16 cellular contexts compared by ENCODE assay signal in the genomic region with DNA sequence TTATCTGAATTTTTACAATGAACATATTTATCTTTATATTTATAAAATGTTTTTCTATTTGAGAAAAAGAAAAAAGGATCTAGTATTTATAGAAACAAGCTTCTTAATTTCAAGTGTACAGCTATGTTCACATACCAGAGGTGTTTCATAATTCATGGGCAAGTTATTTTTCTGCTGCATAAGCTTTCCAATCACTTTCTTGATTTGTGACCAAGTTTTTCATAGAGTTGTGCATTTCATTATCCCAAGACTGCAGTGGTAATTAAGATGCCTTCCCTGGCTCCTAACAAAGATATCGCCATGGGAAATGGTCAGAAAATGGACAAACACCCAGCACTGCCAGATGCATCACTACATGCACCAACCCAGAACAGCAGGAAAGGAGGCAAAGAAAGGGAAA.
A peak's percentile ranks its signal among the peaks of the same experiment; 100 is the strongest.
DNase-seq lines count a peak whose midpoint lies in the region; ATAC-seq and TF ChIP-seq lines count a peak whose summit lies in the region.
"Had no signal": no experiment of that assay in that cellular context is flagged by ENCODE, and none has a peak within 500 bp of the region (broad histone marks: within the 10 kb centered on the region; RNA-seq: fewer than 3 reads in every experiment).

No MANE protein-coding gene starts in this region.

- H3K36me3 Mint-ChIP-seq in CD4-positive, alpha-beta T cell (ENCODE audit: low read depth), result peaks cover 17% of the 10 kb centered on the region
- peaks cover 10% of the 10 kb centered on the region for H3K36me3 Mint-ChIP-seq in activated CD8-positive, alpha-beta T cell treated with anti-CD3 and anti-CD28 coated beads for 36 hours (ENCODE audit: low read depth)
- H3K36me3 Mint-ChIP-seq in osteocyte (ENCODE audit: unreplicated experiment), result peaks cover 14% of the 10 kb centered on the region

- intact Hi-C loops in CD4-positive, alpha-beta T cell (cut with DNase I, micrococcal nuclease), result loop anchor here in 1 of 2 experiments (5.0 to 10.0 kb wide), 2 partner anchors 68 to 125 kb away; a partner anchor contains a TSS
- intact Hi-C loops in activated CD8-positive, alpha-beta T cell treated with anti-CD3 and anti-CD28 coated beads for 36 hours (cut with micrococcal nuclease), result no loop called here

- peaks cover 59% of the 10 kb centered on the region for H3K4me1 Mint-ChIP-seq in CD4-positive, alpha-beta T cell (ENCODE audit: low read depth)
- H3K4me1 Mint-ChIP-seq in activated CD8-positive, alpha-beta T cell treated with anti-CD3 and anti-CD28 coated beads for 36 hours (ENCODE audit: low read depth), result peaks cover 40% of the 10 kb centered on the region
- H3K4me1 Mint-ChIP-seq in osteocyte (ENCODE audit: unreplicated experiment), result peaks cover 25% of the 10 kb centered on the region

- CTCF ChIA-PET in CD4-positive, alpha-beta T cell (lab: Charles Lee), result no interaction called here
- CTCF ChIA-PET in activated CD8-positive, alpha-beta T cell treated with anti-CD3 and anti-CD28 coated beads for 36 hours (lab: Charles Lee), result interaction anchor here (1.0 to 1.5 kb wide), 4 partner anchors 8 to 25 kb away, joined by 3 to 5 read pairs (median 4); no protein-coding TSS in a partner anchor

- H3K4me3 ChIP-seq in choroid plexus epithelial cell (ENCODE audit: low read depth, low read length), result no peak overlapping the region
- H3K4me3 ChIP-seq in neutrophil (ENCODE audit: low read depth in 1 of 2, low read length in 1 of 2), result no peak overlapping the region
- H3K4me3 ChIP-seq: HAP-1, Peyer's patch had no signal

- no peaks in the 10 kb centered on the region for H3K9me3 Mint-ChIP-seq in CD4-positive, alpha-beta T cell
- no peaks in the 10 kb centered on the region for H3K9me3 Mint-ChIP-seq in activated CD8-positive, alpha-beta T cell treated with anti-CD3 and anti-CD28 coated beads for 36 hours
- no peaks in the 10 kb centered on the region for H3K9me3 Mint-ChIP-seq in osteocyte (ENCODE audit: unreplicated experiment)

- H3K27me3 ChIP-seq in CD4-positive, alpha-beta T cell (ENCODE audit: control insufficient read depth, insufficient read depth, low read length), result no peaks in the 10 kb centered on the region
- H3K27me3 ChIP-seq in neutrophil, result no peaks in the 10 kb centered on the region
- H3K27me3 ChIP-seq: Peyer's patch had no signal

- H3K27ac ChIP-seq in CD4-positive, alpha-beta T cell (ENCODE audit: low read depth, low read length), result no peak overlapping the region
- peak overlapping the region; percentile 100 for H3K27ac ChIP-seq in KOPT-K1 (ENCODE audit: low read depth, low read length, poor library complexity, severe bottlenecking)
- peak overlapping the region; percentile 66 for H3K27ac ChIP-seq in neutrophil
- H3K27ac ChIP-seq: Peyer's patch had no signal

- H3K27me3 Mint-ChIP-seq in CD4-positive, alpha-beta T cell, result no peaks in the 10 kb centered on the region
- no peaks in the 10 kb centered on the region for H3K27me3 Mint-ChIP-seq in activated CD8-positive, alpha-beta T cell treated with anti-CD3 and anti-CD28 coated beads for 36 hours
- no peaks in the 10 kb centered on the region for H3K27me3 Mint-ChIP-seq in osteocyte (ENCODE audit: unreplicated experiment)

- H3K9me3 ChIP-seq in CD4-positive, alpha-beta T cell (ENCODE audit: control insufficient read depth, low read length), result no peaks in the 10 kb centered on the region
- H3K9me3 ChIP-seq in KOPT-K1 (ENCODE audit: insufficient read depth, low read length, poor library complexity, severe bottlenecking) (no peaks in the 10 kb centered on the region), neutrophil (no peaks in the 10 kb centered on the region)
- H3K9me3 ChIP-seq: HAP-1, Peyer's patch had no signal

- DNase-seq in CD4-positive, alpha-beta T cell, result no peak
- DNase-seq in choroid plexus epithelial cell (ENCODE audit: low read depth) (peak; percentile 53), osteocyte (ENCODE audit: extremely low spot score, unreplicated experiment) (no peak), EL (no peak)
- no peak for DNase-seq in activated CD8-positive, alpha-beta T cell treated with anti-CD3 and anti-CD28 coated beads for 36 hours
- DNase-seq: DMS153, NCI-H1092, NCI-H1930, NCI-H2171, NCI-H446 treated with DMSO at 0.1 percent for 48 hours, NCI-H748 treated with DMSO at 0.1 percent for 48 hours, Peyer's patch, SHP77 had no signal

- peak overlapping the region; percentile 4 for H3K27ac Mint-ChIP-seq in CD4-positive, alpha-beta T cell
- H3K27ac Mint-ChIP-seq in activated CD8-positive, alpha-beta T cell treated with anti-CD3 and anti-CD28 coated beads for 36 hours, result no peak overlapping the region
- H3K27ac Mint-ChIP-seq in osteocyte (ENCODE audit: unreplicated experiment), result no peak overlapping the region

- peaks cover 18% of the 10 kb centered on the region for H3K36me3 ChIP-seq in KOPT-K1 (ENCODE audit: insufficient read depth, low read length)
- H3K36me3 ChIP-seq in neutrophil, result no peaks in the 10 kb centered on the region
- H3K36me3 ChIP-seq: HAP-1, Peyer's patch had no signal

- no peak overlapping the region for H3K4me3 Mint-ChIP-seq in CD4-positive, alpha-beta T cell
- no peak overlapping the region for H3K4me3 Mint-ChIP-seq in activated CD8-positive, alpha-beta T cell treated with anti-CD3 and anti-CD28 coated beads for 36 hours
- no peak overlapping the region for H3K4me3 Mint-ChIP-seq in osteocyte (ENCODE audit: unreplicated experiment)

- TF ChIP-seq CTCF in CD4-positive, alpha-beta T cell (IDR thresholded peaks at IDR 0.05), result no peak
- no peak for TF ChIP-seq CTCF in choroid plexus epithelial cell (conservative IDR thresholded peaks at IDR 0.05; ENCODE audit: low read depth, low read length)
- no peak for TF ChIP-seq CTCF in neutrophil (IDR thresholded peaks at IDR 0.05)
- no peak for TF ChIP-seq CTCF in activated CD8-positive, alpha-beta T cell treated with anti-CD3 and anti-CD28 coated beads for 36 hours (IDR thresholded peaks at IDR 0.05)
- no peak for TF ChIP-seq CTCF in osteocyte (IDR thresholded peaks at IDR 0.05)

- POLR2A ChIA-PET in CD4-positive, alpha-beta T cell (lab: Charles Lee), result no interaction called here
- POLR2A ChIA-PET in activated CD8-positive, alpha-beta T cell treated with anti-CD3 and anti-CD28 coated beads for 36 hours (lab: Charles Lee), result no interaction called here

- no peak for ATAC-seq in CD4-positive, alpha-beta T cell (ENCODE audit: poor library complexity)
- ATAC-seq in activated CD8-positive, alpha-beta T cell treated with anti-CD3 and anti-CD28 coated beads for 36 hours, result no peak

- peaks cover 61 to 64% of the 10 kb centered on the region in 2 experiments for H3K4me1 ChIP-seq in neutrophil (ENCODE audit: control insufficient read depth in 1 of 2, insufficient read depth in 1 of 2, low read depth in 1 of 2, low read length in 1 of 2)
- H3K4me1 ChIP-seq: HAP-1, Peyer's patch had no signal
